8 cellular contexts compared by ENCODE assay signal in the genomic region with DNA sequence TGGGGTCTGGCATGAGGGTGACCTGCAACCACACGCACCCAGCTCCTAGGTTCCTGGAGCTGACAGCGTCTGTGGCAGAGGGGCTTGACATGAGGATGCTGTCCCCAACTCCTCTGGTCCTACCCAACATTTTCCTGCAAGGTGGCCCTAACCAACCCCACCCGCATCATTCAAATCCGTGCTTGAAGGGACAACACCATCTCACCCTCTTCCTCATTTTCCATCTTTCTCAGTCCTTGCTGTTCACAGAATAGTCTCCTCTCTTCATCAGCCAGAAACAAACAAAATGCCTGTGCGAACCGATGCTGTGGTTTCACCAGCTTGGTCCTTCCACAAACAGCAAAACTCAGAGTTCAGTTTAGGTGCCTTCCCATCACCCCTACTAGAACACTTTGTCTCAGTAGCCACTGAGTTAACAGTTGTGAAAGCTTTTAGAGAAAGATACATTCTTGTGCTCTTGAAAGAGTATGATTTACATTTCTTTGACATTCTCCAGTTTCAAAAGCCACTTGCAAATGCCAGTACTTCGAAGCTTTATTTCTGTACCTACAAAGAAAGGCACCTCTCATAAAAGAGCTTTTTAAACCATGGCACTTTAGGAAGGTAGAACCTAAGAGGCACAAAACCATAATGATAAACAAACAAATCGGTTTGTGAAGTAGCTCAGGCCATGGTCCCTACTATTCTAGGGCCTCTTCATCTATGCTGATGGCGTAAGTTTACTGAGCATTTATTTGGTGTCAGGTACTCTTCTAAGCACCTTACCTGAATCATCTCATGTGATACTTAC. TPM values are rescaled to one million over a fixed set of nuclear protein-coding genes. Genes with fewer than 3 reads are reported as not detected.
A peak's percentile ranks its signal among the peaks of the same experiment; 100 is the strongest.
DNase-seq lines count a peak whose midpoint lies in the region; ATAC-seq and TF ChIP-seq lines count a peak whose summit lies in the region.
"Had no signal": no experiment of that assay in that cellular context is flagged by ENCODE, and none has a peak within 500 bp of the region (broad histone marks: within the 10 kb centered on the region; RNA-seq: fewer than 3 reads in every experiment).

No MANE protein-coding gene starts in this region.

- WGBS in trophoblast cell (ENCODE audit: extremely low coverage, insufficient coverage, insufficient read length): no CpG with 5 or more reads among the region's 9 CpGs
- 85% methylated on average over 9 of the region's 9 CpGs for WGBS in esophagus muscularis mucosa

- no peak for ATAC-seq in HG03520 (IDR thresholded peaks at IDR 0.05; ENCODE audit: unreplicated experiment)

- peak overlapping the region; percentile 21 for H4K8ac ChIP-seq in trophoblast cell (ENCODE audit: low read depth, low read length)

- no peak overlapping the region for H3K4me3 ChIP-seq in GM12864 (ENCODE audit: low read depth, low read length)
- no peak overlapping the region for H3K4me3 ChIP-seq in trophoblast cell (ENCODE audit: low read depth, low read length)
- H3K4me3 ChIP-seq in esophagus muscularis mucosa: no peak overlapping the region

- H3K4me1 Mint-ChIP-seq in HFFc6 (ENCODE audit: low read depth): peaks cover 69% of the 10 kb centered on the region

- H3K9ac ChIP-seq in trophoblast cell (ENCODE audit: low read length): no peak overlapping the region
- H3K9ac ChIP-seq: KMS-11 had no signal

- H2BK120ac ChIP-seq in trophoblast cell (ENCODE audit: insufficient read depth, low read length, poor library complexity): peak overlapping the region; percentile 16

- H3K27ac ChIP-seq in trophoblast cell (ENCODE audit: low read depth, low read length) (no peak overlapping the region), esophagus muscularis mucosa (replicated peaks in 1 of 4) (no peak overlapping the region)
- H3K27ac ChIP-seq: KMS-11 had no signal

- H2AFZ ChIP-seq in trophoblast cell (ENCODE audit: insufficient read depth, low read length, poor library complexity): peak overlapping the region; percentile 23

- H3K27ac Mint-ChIP-seq in HFFc6: peak overlapping the region; percentile 76

- peaks cover 5% of the 10 kb centered on the region; the same call in 1 of the 2 replicates for H3K27me3 Mint-ChIP-seq in HFFc6 (ENCODE audit: insufficient read depth)

- no peaks in the 10 kb centered on the region for H3K9me3 Mint-ChIP-seq in HFFc6

- H3K36me3 ChIP-seq in trophoblast cell (ENCODE audit: control insufficient read depth in 1 of 2, insufficient read depth in 2 of 2, low read length in 2 of 2) (no peaks in the 10 kb centered on the region), esophagus muscularis mucosa (no peaks in the 10 kb centered on the region)

- H3K9me3 ChIP-seq in trophoblast cell (ENCODE audit: insufficient read depth, low read depth, low read length): no peaks in the 10 kb centered on the region
- H3K9me3 ChIP-seq in esophagus muscularis mucosa: no peaks in the 10 kb centered on the region

- intact Hi-C loops in esophagus muscularis mucosa (cut with DNase I): loop anchor here (2.0 kb wide), 1 partner anchor 41 kb away; the partner anchor contains the start of gene RYBP

- TF ChIP-seq CTCF in GM12864 (IDR thresholded peaks at IDR 0.05; ENCODE audit: low read depth, low read length, missing control alignments) (no peak), HFFc6 (IDR thresholded peaks at IDR 0.05) (no peak), esophagus muscularis mucosa (IDR thresholded peaks at IDR 0.05) (no peak)

- no peak overlapping the region for H2BK5ac ChIP-seq in trophoblast cell (ENCODE audit: low read depth, low read length, poor library complexity)

- H3K4me1 ChIP-seq in trophoblast cell (ENCODE audit: control insufficient read depth in 1 of 2, insufficient read depth in 2 of 2, low read length in 2 of 2) (peaks cover 27 to 35% of the 10 kb centered on the region in 2 experiments), esophagus muscularis mucosa (peaks cover 19 to 39% (median 32%) of the 10 kb centered on the region in 4 donors)

- H2BK12ac ChIP-seq in trophoblast cell (ENCODE audit: low read length): peak overlapping the region; percentile 78

- peaks cover 15% of the 10 kb centered on the region for H3K79me1 ChIP-seq in trophoblast cell (ENCODE audit: low read length)

- no peak for TF ChIP-seq POLR2A in esophagus muscularis mucosa (IDR thresholded peaks at IDR 0.05; ENCODE audit: low read depth)

- peak; percentile 22 for DNase-seq in GM12864 (ENCODE audit: low read depth)
- no peak for DNase-seq in HFFc6
- peak; percentile 46 for DNase-seq in astrocyte of the hippocampus (ENCODE audit: low read depth, low spot score)
- DNase-seq in trophoblast cell: no peak
- no peak for DNase-seq in MV-4-11 (lab: John Stamatoyannopoulos, UW)
- no peak for DNase-seq in esophagus muscularis mucosa (ENCODE audit: extremely low spot score)

- H3K4ac ChIP-seq in trophoblast cell (ENCODE audit: low read depth, low read length): no peak overlapping the region

- H3K27me3 ChIP-seq in trophoblast cell (ENCODE audit: insufficient read depth, low read length) (no peaks in the 10 kb centered on the region), esophagus muscularis mucosa (no peaks in the 10 kb centered on the region)

- H3K23ac ChIP-seq in trophoblast cell (ENCODE audit: low read length): no peak overlapping the region

- no peak for TF ChIP-seq EP300 in esophagus muscularis mucosa (IDR thresholded peaks at IDR 0.05)

- H3K18ac ChIP-seq in trophoblast cell (ENCODE audit: low read length): peak overlapping the region; percentile 4

- no peaks in the 10 kb centered on the region for H3K36me3 Mint-ChIP-seq in HFFc6 (ENCODE audit: low read depth)

- H3K4me2 ChIP-seq in trophoblast cell (ENCODE audit: low read length): no peak overlapping the region
- H3K4me2 ChIP-seq: KMS-11 had no signal

- H4K91ac ChIP-seq in trophoblast cell (ENCODE audit: low read depth, low read length): peak overlapping the region; percentile 44

- H3K14ac ChIP-seq in trophoblast cell (ENCODE audit: low read length): peak overlapping the region; percentile 16

- H3K79me2 ChIP-seq in trophoblast cell (ENCODE audit: control insufficient read depth, insufficient read depth, low read length, poor library complexity): no peaks in the 10 kb centered on the region

- peak overlapping the region; percentile 12 for H2AK5ac ChIP-seq in trophoblast cell (ENCODE audit: low read length)

- H4K12ac ChIP-seq in trophoblast cell (ENCODE audit: low read depth, low read length): no peak overlapping the region

- peak overlapping the region; percentile 43 for H3K4me3 Mint-ChIP-seq in HFFc6

RNA-seq across cellular contexts. Expression of gene RYBP, which starts 41.7 kb away (rescaled TPM):
- 10 to 100 TPM in 2 of 6 experiments, 1 to 10 TPM in 4; 7.8 to 11.2 (median 9.5) TPM for total RNA-seq in HFFc6 (2021; fragmentation: NEBNext Ultra II Directional; extraction: Animal tissue kit (Norgen Biotek cat#: 25700))
- 44.7 and 45.0 TPM in 2 replicates for polyA plus RNA-seq in trophoblast cell (2013)
- 10 to 100 TPM; 14.2 to 16.6 (median 15.1) TPM for total RNA-seq in esophagus muscularis mucosa

Comparison
In these comparisons a context has a peak if more than half of its experiments do, and no peak if none do; other contexts are left out.
1. DNase-seq: peak in GM12864 (single experiment) and astrocyte of the hippocampus (single experiment); none in HFFc6 (single experiment), trophoblast cell (0 of 2), MV-4-11 (single experiment) and esophagus muscularis mucosa (single experiment).